19 cellular contexts compared by ENCODE assay signal in the genomic region with DNA sequence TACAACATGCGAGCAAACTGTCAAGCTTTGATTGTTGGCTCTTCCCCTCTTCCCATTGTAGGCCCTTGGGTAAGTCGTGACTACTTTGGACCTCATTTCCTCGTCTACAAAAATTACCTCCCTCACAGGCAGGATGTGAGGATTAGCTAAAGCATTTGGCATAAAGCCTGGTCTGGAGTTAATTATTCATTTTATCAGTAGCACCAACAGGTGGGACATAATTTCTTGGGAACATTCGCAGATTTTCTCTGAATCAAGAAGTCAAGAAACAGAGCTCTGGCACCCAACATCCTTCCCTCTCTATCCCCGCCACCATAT. TPM values are rescaled to one million over a fixed set of nuclear protein-coding genes. Genes with fewer than 3 reads are reported as not detected.
"Had no signal": no experiment of that assay in that cellular context is flagged by ENCODE, and none has a peak within 500 bp of the region (broad histone marks: within the 10 kb centered on the region; RNA-seq: fewer than 3 reads in every experiment).

No MANE protein-coding gene starts in this region.

- ATAC-seq: activated CD8-positive, alpha-beta memory T cell treated with anti-CD3 and anti-CD28 coated beads, Interleukin-2, amount 10 ng/mL, durations not matched to agents 7 days and 5 days; activated CD8-positive, alpha-beta T cell treated with anti-CD3 and anti-CD28 coated beads for 36 hours; left cardiac atrium had no signal

- FAIRE-seq: endometrium, frontal cortex had no signal

- H3K9me3 ChIP-seq: thoracic aorta had no signal

- H3K27ac ChIP-seq: thoracic aorta had no signal

- H3K4me3 ChIP-seq: thoracic aorta had no signal

- DNase-seq: activated CD4-positive, alpha-beta T cell treated with anti-CD3 and anti-CD28 coated beads, Interleukin-2, amount 10 ng/mL, durations not matched to agents 24 days and 14 days; activated CD8-positive, alpha-beta memory T cell treated with anti-CD3 and anti-CD28 coated beads, Interleukin-2, amount 10 ng/mL, durations not matched to agents 7 days and 5 days; activated CD8-positive, alpha-beta T cell treated with anti-CD3 and anti-CD28 coated beads for 36 hours; activated effector memory CD4-positive, alpha-beta T cell treated with anti-CD3 and anti-CD28 coated beads, Interleukin-2, amount 50 U/mL, for 16 hours; activated naive CD4-positive, alpha-beta T cell treated with anti-CD3 and anti-CD28 coated beads, Interleukin-2, amount 10 ng/mL, durations not matched to agents 7 days and 5 days; activated T-cell treated with anti-CD3 and anti-CD28 coated beads for 4 hours; amygdala; effector CD4-positive, alpha-beta T cell; hippocampal formation; left cardiac atrium; mesendoderm; occipital lobe; posterior cingulate gyrus; stimulated activated CD4-positive, alpha-beta T cell treated with anti-CD3 and anti-CD28 coated beads, Interleukin-2, amount 100 ng/mL, for 48 hours; stimulated activated CD8-positive, alpha-beta memory T cell treated with anti-CD3 and anti-CD28 coated beads, Interleukin-4, amount 100 ng/mL, for 48 hours; T-helper 9 cell had no signal

- H3K36me3 ChIP-seq: thoracic aorta had no signal

RNA-seq across cellular contexts. Expression of gene SEMA6A, which starts 39.9 kb away (rescaled TPM):
- total RNA-seq: activated CD8-positive, alpha-beta T cell treated with anti-CD3 and anti-CD28 coated beads for 36 hours had no signal
